12 cellular contexts compared by ENCODE assay signal in the genomic region with DNA sequence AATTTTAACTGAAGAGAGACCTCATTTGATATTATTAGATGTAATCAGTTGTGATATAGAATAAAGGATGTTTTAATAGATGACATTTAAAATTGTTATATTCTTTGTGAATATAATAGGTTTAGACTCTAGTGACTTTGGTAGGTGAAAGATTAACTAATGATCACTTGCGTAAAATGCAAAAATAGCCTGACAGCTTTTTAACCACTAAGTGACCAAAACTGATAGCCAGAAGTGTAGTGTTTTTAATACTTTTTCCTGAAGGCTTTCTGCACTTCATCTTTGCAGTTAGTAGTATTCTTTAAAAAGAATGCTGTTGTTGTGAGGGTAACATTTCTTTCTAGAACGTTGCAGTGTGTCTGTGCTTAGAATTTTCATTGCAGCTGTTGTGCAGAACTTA. TPM values are rescaled to one million over a fixed set of nuclear protein-coding genes. Genes with fewer than 3 reads are reported as not detected.
DNase-seq lines count a peak whose midpoint lies in the region; ATAC-seq and TF ChIP-seq lines count a peak whose summit lies in the region.
"Had no signal": no experiment of that assay in that cellular context is flagged by ENCODE, and none has a peak within 500 bp of the region (broad histone marks: within the 10 kb centered on the region; RNA-seq: fewer than 3 reads in every experiment).

No MANE protein-coding gene starts in this region.

- peak overlapping the region; percentile 5 for H3K27ac Mint-ChIP-seq in CD8-positive, alpha-beta T cell
- peak overlapping the region; percentile 32 to 96 for H3K27ac Mint-ChIP-seq in natural killer cell

- TF ChIP-seq CTCF in CD8-positive, alpha-beta T cell (IDR thresholded peaks at IDR 0.05): no peak
- TF ChIP-seq CTCF in KMS-11 (conservative IDR thresholded peaks at IDR 0.05; ENCODE audit: low read depth, low read length) (no peak), natural killer cell (IDR thresholded peaks at IDR 0.05) (no peak)

- peaks cover 62% of the 10 kb centered on the region for H3K4me1 ChIP-seq in CD8-positive, alpha-beta T cell (ENCODE audit: insufficient read depth, low read length)
- H3K4me1 ChIP-seq in KMS-11 (ENCODE audit: low read depth, poor library complexity, severe bottlenecking) (peaks cover 58% of the 10 kb centered on the region), duodenal mucosa (ENCODE audit: control insufficient read depth in 1 of 2, insufficient read depth in 2 of 2, low read length in 2 of 2) (peaks cover 28 to 30% of the 10 kb centered on the region in 2 donors)

- peaks cover 3% of the 10 kb centered on the region for H3K36me3 ChIP-seq in CD8-positive, alpha-beta T cell (ENCODE audit: insufficient read depth, low read length)
- H3K36me3 ChIP-seq in KMS-11 (ENCODE audit: insufficient read depth) (peaks cover 12% of the 10 kb centered on the region; the same call in 1 of the 2 replicates), duodenal mucosa (ENCODE audit: control insufficient read depth in 1 of 2, insufficient read depth in 2 of 2, low read length in 2 of 2) (peaks cover 6 to 12% of the 10 kb centered on the region in 2 donors)

- no peak for ATAC-seq in CD8-positive, alpha-beta T cell
- no peak for ATAC-seq in natural killer cell
- ATAC-seq in HG03520 (IDR thresholded peaks at IDR 0.05; ENCODE audit: unreplicated experiment): no peak
- ATAC-seq in HG02623 (IDR thresholded peaks at IDR 0.05; ENCODE audit: unreplicated experiment): no peak

- H3K9ac ChIP-seq in KMS-11 (no peak overlapping the region), duodenal mucosa (ENCODE audit: low read depth in 1 of 2, low read length in 2 of 2) (no peak overlapping the region)

- no peak for DNase-seq in CD8-positive, alpha-beta T cell
- DNase-seq in natural killer cell (no peak), NCI-H1417 treated with DMSO at 0.1 percent for 48 hours (lab: John Stamatoyannopoulos, UW) (no peak), cerebellar cortex (ENCODE audit: low spot score) (no peak)
- DNase-seq: activated naive CD8-positive, alpha-beta T cell treated with anti-CD3 and anti-CD28 coated beads, Interleukin-2, amount 10 ng/mL, durations not matched to agents 7 days and 5 days; NCI-H1417; RPMI8226; testis had no signal

- peaks cover 75% of the 10 kb centered on the region for H4K20me1 ChIP-seq in KMS-11 (ENCODE audit: insufficient read depth)

- no peaks in the 10 kb centered on the region for H3K27me3 ChIP-seq in CD8-positive, alpha-beta T cell (ENCODE audit: insufficient read depth, low read length)
- H3K27me3 ChIP-seq in KMS-11 (ENCODE audit: insufficient read depth, low read depth): no peaks in the 10 kb centered on the region
- no peaks in the 10 kb centered on the region for H3K27me3 ChIP-seq in duodenal mucosa (ENCODE audit: control insufficient read depth in 1 of 2, insufficient read depth in 2 of 2, low read length in 2 of 2)
- H3K27me3 ChIP-seq: testis had no signal

- no peaks in the 10 kb centered on the region for H3K9me3 ChIP-seq in CD8-positive, alpha-beta T cell (ENCODE audit: low read length)
- no peaks in the 10 kb centered on the region for H3K9me3 ChIP-seq in duodenal mucosa (ENCODE audit: control insufficient read depth in 1 of 2, low read length in 2 of 2)
- H3K9me3 ChIP-seq: testis had no signal

- H3K9me3 Mint-ChIP-seq in CD8-positive, alpha-beta T cell: no peaks in the 10 kb centered on the region
- no peaks in the 10 kb centered on the region for H3K9me3 Mint-ChIP-seq in natural killer cell
- H3K9me3 Mint-ChIP-seq: activated naive CD8-positive, alpha-beta T cell treated with anti-CD3 and anti-CD28 coated beads, Interleukin-2, amount 10 ng/mL, durations not matched to agents 7 days and 5 days had no signal

- H3K4me3 Mint-ChIP-seq in CD8-positive, alpha-beta T cell: no peak overlapping the region
- H3K4me3 Mint-ChIP-seq in natural killer cell: no peak overlapping the region

- peak overlapping the region; percentile 65; the same call in 1 of the 2 replicates for H3K4me2 ChIP-seq in KMS-11

- CTCF ChIA-PET in CD8-positive, alpha-beta T cell (lab: Charles Lee): interaction anchor here (1.0 to 1.3 kb wide), 2 partner anchors 8 to 10 kb away, joined by 4 to 5 read pairs; no protein-coding TSS in a partner anchor

- intact Hi-C loops in CD8-positive, alpha-beta T cell (cut with DNase I, micrococcal nuclease): loop anchor here (2.0 to 10.0 kb wide), 4 partner anchors 18 to 1472 kb away; partner anchors contain the start of genes CSTF3 (in 1 of the 2) and EIF3M (in 1 of the 2)
- intact Hi-C loops in natural killer cell (cut with micrococcal nuclease): loop anchor here (10.0 kb wide), 1 partner anchor 1162 kb away; the partner anchor contains the start of gene QSER1

- no peak overlapping the region for H2AFZ ChIP-seq in KMS-11 (ENCODE audit: low read depth)

- no peak overlapping the region for H3K27ac ChIP-seq in CD8-positive, alpha-beta T cell (ENCODE audit: low read depth, low read length)
- no peak overlapping the region for H3K27ac ChIP-seq in KMS-11
- no peak overlapping the region for H3K27ac ChIP-seq in duodenal mucosa (ENCODE audit: low read depth, low read length)

- peaks cover 38% of the 10 kb centered on the region for H3K36me3 Mint-ChIP-seq in CD8-positive, alpha-beta T cell
- H3K36me3 Mint-ChIP-seq in natural killer cell: no peaks in the 10 kb centered on the region

- H3K27me3 Mint-ChIP-seq in CD8-positive, alpha-beta T cell (ENCODE audit: low read depth): no peaks in the 10 kb centered on the region
- no peaks in the 10 kb centered on the region for H3K27me3 Mint-ChIP-seq in natural killer cell (ENCODE audit: low read depth in 2 of 2)
- H3K27me3 Mint-ChIP-seq: activated naive CD8-positive, alpha-beta T cell treated with anti-CD3 and anti-CD28 coated beads, Interleukin-2, amount 10 ng/mL, durations not matched to agents 7 days and 5 days had no signal

- H3K79me2 ChIP-seq in KMS-11 (ENCODE audit: insufficient read depth, low read depth): peaks cover 95% of the 10 kb centered on the region

- H3K4me3 ChIP-seq in CD8-positive, alpha-beta T cell (ENCODE audit: low read depth, low read length): no peak overlapping the region
- H3K4me3 ChIP-seq in KMS-11 (IDR thresholded peaks at IDR 0.05; ENCODE audit: insufficient read depth, low read depth, low read length): no peak overlapping the region
- H3K4me3 ChIP-seq in duodenal mucosa (ENCODE audit: low read depth in 1 of 2, low read length in 2 of 2): peak overlapping the region; percentile 7 to 40
- H3K4me3 ChIP-seq: testis had no signal

- peaks cover 56% of the 10 kb centered on the region for H3K4me1 Mint-ChIP-seq in CD8-positive, alpha-beta T cell (ENCODE audit: low read depth)
- H3K4me1 Mint-ChIP-seq in natural killer cell: peaks cover 44 to 50% of the 10 kb centered on the region in 2 donors

- POLR2A ChIA-PET in CD8-positive, alpha-beta T cell (lab: Charles Lee): interaction anchor here (0.9 to 1.2 kb wide), 2 partner anchors 11 to 48 kb away, joined by 4 read pairs; partner anchors contain the start of gene NAT10

RNA-seq across cellular contexts. Expression of gene CAPRIN1, which starts 5.1 kb away (rescaled TPM):
- total RNA-seq in CD8-positive, alpha-beta T cell: 100 to 1,000 TPM in 1 of 2 experiments, 10 to 100 TPM in 1; 92.8 to 102 TPM
- total RNA-seq in natural killer cell: 100 to 1,000 TPM; 118 to 158 (median 137) TPM

RNA-seq across cellular contexts. Expression of gene NAT10, which starts 48.8 kb away (rescaled TPM):
- total RNA-seq in CD8-positive, alpha-beta T cell: 10 to 100 TPM; 51.1 to 59.6 TPM
- 10 to 100 TPM; 40.3 to 53.6 (median 42.8) TPM for total RNA-seq in natural killer cell

Comparison
In these comparisons a context has a peak if more than half of its experiments do, and no peak if none do; other contexts are left out.
1. H3K4me3 ChIP-seq: peak in duodenal mucosa (2 of 2); none in CD8-positive, alpha-beta T cell (single experiment) and KMS-11 (single experiment).